16 cellular contexts compared by ENCODE assay signal in genomic region chr2:214750529-214750928, GRCh38.
"Had no signal": no experiment of that assay in that cellular context is flagged by ENCODE, and none has a peak within 500 bp of the region (broad histone marks: within the 10 kb centered on the region; RNA-seq: fewer than 3 reads in every experiment).

No MANE protein-coding gene starts in this region.

- H3K4me1 ChIP-seq: body of pancreas, vagina had no signal

- DNase-seq: activated CD4-positive, alpha-beta T cell treated with anti-CD3 and anti-CD28 coated beads for 36 hours; activated CD8-positive, alpha-beta T cell treated with anti-CD3 and anti-CD28 coated beads for 36 hours; activated naive CD8-positive, alpha-beta T cell treated with anti-CD3 and anti-CD28 coated beads for 36 hours; activated T-cell treated with anti-CD3 and anti-CD28 coated beads, Interleukin-2, amount 50 U/mL, for 48 hours; amygdala; body of pancreas; central memory CD4-positive, alpha-beta T cell; islet precursor cell; retina; stimulated activated CD4-positive, alpha-beta T cell treated with anti-CD3 and anti-CD28 coated beads, Interleukin-2, amount 100 ng/mL, for 48 hours; stimulated activated naive CD4-positive, alpha-beta T cell; tibial artery had no signal

- H3K27ac Mint-ChIP-seq: activated CD4-positive, alpha-beta T cell treated with anti-CD3 and anti-CD28 coated beads for 36 hours; activated CD8-positive, alpha-beta T cell treated with anti-CD3 and anti-CD28 coated beads for 36 hours; activated naive CD8-positive, alpha-beta T cell treated with anti-CD3 and anti-CD28 coated beads for 36 hours had no signal

- H3K9me3 ChIP-seq: body of pancreas, tibial artery, vagina had no signal

- ATAC-seq: activated CD4-positive, alpha-beta T cell treated with anti-CD3 and anti-CD28 coated beads for 36 hours; activated CD8-positive, alpha-beta T cell treated with anti-CD3 and anti-CD28 coated beads for 36 hours; body of pancreas; esophagus mucosa had no signal

- H3K4me1 Mint-ChIP-seq: activated CD4-positive, alpha-beta T cell treated with anti-CD3 and anti-CD28 coated beads for 36 hours; activated naive CD8-positive, alpha-beta T cell treated with anti-CD3 and anti-CD28 coated beads for 36 hours had no signal

- H3K4me3 Mint-ChIP-seq: activated CD4-positive, alpha-beta T cell treated with anti-CD3 and anti-CD28 coated beads for 36 hours; activated CD8-positive, alpha-beta T cell treated with anti-CD3 and anti-CD28 coated beads for 36 hours; activated naive CD8-positive, alpha-beta T cell treated with anti-CD3 and anti-CD28 coated beads for 36 hours had no signal

- H3K4me3 ChIP-seq: body of pancreas, coronary artery, lung, tibial artery, vagina had no signal

- H3K27me3 ChIP-seq: body of pancreas, tibial artery, vagina had no signal

- H3K27me3 Mint-ChIP-seq: activated CD4-positive, alpha-beta T cell treated with anti-CD3 and anti-CD28 coated beads for 36 hours; activated CD8-positive, alpha-beta T cell treated with anti-CD3 and anti-CD28 coated beads for 36 hours; activated naive CD8-positive, alpha-beta T cell treated with anti-CD3 and anti-CD28 coated beads for 36 hours had no signal

- H3K27ac ChIP-seq: body of pancreas, coronary artery, tibial artery, vagina had no signal

- H3K9me3 Mint-ChIP-seq: activated CD8-positive, alpha-beta T cell treated with anti-CD3 and anti-CD28 coated beads for 36 hours; activated naive CD8-positive, alpha-beta T cell treated with anti-CD3 and anti-CD28 coated beads for 36 hours had no signal
